Comparison of ENCODE assay signal across 8 cellular contexts in the genomic region with DNA sequence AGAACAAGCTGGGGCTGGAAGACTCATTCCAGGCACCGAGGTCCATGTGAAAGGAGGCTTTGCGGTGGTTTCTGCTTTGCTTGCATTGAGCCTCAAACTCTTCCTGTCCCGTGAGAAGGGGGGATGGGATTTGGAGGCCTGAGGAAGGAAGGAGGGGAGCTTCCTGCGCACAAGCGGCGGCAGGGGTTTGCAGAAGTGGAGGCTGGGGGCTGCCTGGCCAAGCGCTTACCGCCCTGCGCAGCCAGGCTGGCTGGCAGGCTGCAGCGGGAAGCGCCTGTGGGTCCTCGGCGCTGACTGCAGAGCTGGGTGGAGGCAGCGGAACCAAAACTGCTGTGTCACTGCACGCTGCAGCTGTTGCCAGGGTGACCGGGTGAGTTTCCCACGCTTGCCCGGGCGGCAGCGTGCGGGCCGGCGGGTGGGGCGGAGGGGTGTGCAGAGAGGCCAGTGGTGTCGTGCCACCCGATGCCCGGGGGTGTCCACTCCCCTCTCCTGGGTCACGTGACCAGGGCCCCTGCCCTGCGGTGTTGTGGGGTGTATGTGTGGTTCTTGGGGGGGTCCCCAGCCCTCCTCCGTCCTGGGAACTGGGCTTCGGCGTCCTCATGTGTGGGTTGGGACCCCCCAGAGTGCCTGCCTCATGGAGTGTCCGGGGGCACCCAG.
DNase-seq lines count a peak whose midpoint lies in the region; ATAC-seq, FAIRE-seq and TF ChIP-seq lines count a peak whose summit lies in the region.

No MANE protein-coding gene starts in this region.

- no peaks in the 10 kb centered on the region for H3K9me3 ChIP-seq in keratinocyte (ENCODE audit: control insufficient read depth, low read depth, low read length)

- ATAC-seq in HG02759 (IDR thresholded peaks at IDR 0.05; ENCODE audit: unreplicated experiment) (peak; percentile 76), WTC11 (peak; percentile 50)

- no peaks in the 10 kb centered on the region for H3K9me1 ChIP-seq in keratinocyte (ENCODE audit: control insufficient read depth, extremely low read depth, insufficient read depth, low read length)

- no peaks in the 10 kb centered on the region for H3K27me3 Mint-ChIP-seq in WTC11 (ENCODE audit: low read depth)

- no peaks in the 10 kb centered on the region for H3K9me3 Mint-ChIP-seq in WTC11

- H3K9ac ChIP-seq in keratinocyte (ENCODE audit: control insufficient read depth, extremely low read depth, insufficient read depth, low read length): peak overlapping the region; percentile 64

- dilution Hi-C loops in keratinocyte (cut with MboI; ENCODE audit: extremely low pct_ligation_motif_present, low sequenced_read_pairs): no loop called here

- H3K79me2 ChIP-seq in keratinocyte (ENCODE audit: control insufficient read depth, insufficient read depth, low read length): peaks cover 2% of the 10 kb centered on the region

- H3K27me3 ChIP-seq in keratinocyte (ENCODE audit: control insufficient read depth, extremely low read depth, insufficient read depth, low read length): no peaks in the 10 kb centered on the region

- DNase-seq in GM12892 (ENCODE audit: insufficient read length) (peak; percentile 100), NCI-H2107 (lab: John Stamatoyannopoulos, UW) (peak; percentile 88), WTC11 (ENCODE audit: low spot score) (peak; percentile 40), cardiac fibroblast (ENCODE audit: low read depth in 2 of 2) (peak; percentile 92 to 94), keratinocyte (ENCODE audit: low read depth, low spot score) (peak; percentile 28), LoVo (ENCODE audit: low spot score) (no peak)
- peak; percentile 56 to 77 (median 63) for DNase-seq in stimulated activated CD4-positive, alpha-beta T cell treated with anti-CD3 and anti-CD28 coated beads, Interleukin-12 subunit alpha, Interleukin-12 subunit beta, amount 100 ng/mL, for 48 hours (ENCODE audit: low read depth in 2 of 3, low spot score in 1 of 3)

- POLR2A ChIA-PET in WTC11 (lab: Charles Lee): no interaction called here

- H3K36me3 ChIP-seq in keratinocyte (ENCODE audit: control insufficient read depth in 2 of 2, extremely low read depth in 1 of 2, insufficient read depth in 2 of 2, low read length in 2 of 2): peaks cover 6 to 15% of the 10 kb centered on the region in 2 experiments

- TF ChIP-seq CTCF in WTC11 (IDR thresholded peaks at IDR 0.05): no peak
- TF ChIP-seq CTCF in cardiac fibroblast (IDR thresholded peaks at IDR 0.05; ENCODE audit: low read depth, low read length): no peak
- no peak for TF ChIP-seq CTCF in keratinocyte (optimal IDR thresholded peaks at IDR 0.05 in 1 of 3, IDR thresholded peaks at IDR 0.05 in 1 of 3, conservative IDR thresholded peaks at IDR 0.05 in 1 of 3; ENCODE audit: extremely low read depth in 1 of 3, insufficient read depth in 2 of 3, low read length in 3 of 3)

- H3K27ac ChIP-seq in keratinocyte (ENCODE audit: control insufficient read depth, insufficient read depth, low read length): peak overlapping the region; percentile 81

- no peak overlapping the region; the same call in 1 of the 2 replicates for H3K4me3 Mint-ChIP-seq in WTC11

- TF ChIP-seq POLR2A in GM12892 (IDR thresholded peaks at IDR 0.05; ENCODE audit: low read depth, low read length): peak; percentile 72

- no peak overlapping the region for H2AFZ ChIP-seq in keratinocyte (ENCODE audit: control insufficient read depth, low read length)

- peaks cover 12% of the 10 kb centered on the region for H3K4me1 Mint-ChIP-seq in WTC11

- H3K4me2 ChIP-seq in keratinocyte (ENCODE audit: control insufficient read depth, extremely low read depth, insufficient read depth, low read depth, low read length): peak overlapping the region; percentile 85

- H3K4me3 ChIP-seq in cardiac fibroblast (replicated peaks in 1 of 2; ENCODE audit: low read depth in 2 of 2, low read length in 2 of 2) (peak overlapping the region in 1 of 2 donors; percentile 33), keratinocyte (ENCODE audit: control insufficient read depth in 2 of 3, extremely low read depth in 1 of 3, insufficient read depth in 2 of 3, low read depth in 1 of 3, low read length in 3 of 3) (peak overlapping the region in 2 of 3 experiments; percentile 37 to 48)

- peaks cover 7% of the 10 kb centered on the region for H4K20me1 ChIP-seq in keratinocyte (ENCODE audit: control insufficient read depth, extremely low read depth, insufficient read depth, low read length)

- peaks cover 41% of the 10 kb centered on the region for H3K4me1 ChIP-seq in keratinocyte (ENCODE audit: control insufficient read depth, extremely low read depth, insufficient read depth, low read length)

- H3K27ac Mint-ChIP-seq in WTC11: peak overlapping the region; percentile 92

- H3K36me3 Mint-ChIP-seq in WTC11: no peaks in the 10 kb centered on the region

- CTCF ChIA-PET in WTC11 (lab: Charles Lee): interaction anchor here (1.4 kb wide), 1 partner anchor 36 kb away, joined by 4 read pairs; no protein-coding TSS in a partner anchor

- FAIRE-seq in GM12892 (lab: Jason Lieb, UNC): peak; percentile 95
- peak; percentile 71 for FAIRE-seq in keratinocyte (lab: Jason Lieb, UNC)

TF ChIP-seq in WTC11, 78 proteins besides CTCF, POLR2A, EP300 and RAD21:
- TF ChIP-seq, protein P1, sequence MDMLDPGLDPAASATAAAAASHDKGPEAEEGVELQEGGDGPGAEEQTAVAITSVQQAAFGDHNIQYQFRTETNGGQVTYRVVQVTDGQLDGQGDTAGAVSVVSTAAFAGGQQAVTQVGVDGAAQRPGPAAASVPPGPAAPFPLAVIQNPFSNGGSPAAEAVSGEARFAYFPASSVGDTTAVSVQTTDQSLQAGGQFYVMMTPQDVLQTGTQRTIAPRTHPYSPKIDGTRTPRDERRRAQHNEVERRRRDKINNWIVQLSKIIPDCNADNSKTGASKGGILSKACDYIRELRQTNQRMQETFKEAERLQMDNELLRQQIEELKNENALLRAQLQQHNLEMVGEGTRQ (CRISPR knock-in tag; IDR thresholded peaks at IDR 0.05): peak; percentile 52; the same call in 1 of the 2 replicates
- peak; percentile 65; the same call in 1 of the 2 replicates for TF ChIP-seq FOXP1 (CRISPR knock-in tag; IDR thresholded peaks at IDR 0.05; ENCODE audit: borderline replicate concordance)
- TF ChIP-seq NFE2L1 (CRISPR knock-in tag; IDR thresholded peaks at IDR 0.05): peak; percentile 97
- TF ChIP-seq FOXK1 (CRISPR knock-in tag; IDR thresholded peaks at IDR 0.05): no peak
